8 cellular contexts compared by ENCODE assay signal in the genomic region with DNA sequence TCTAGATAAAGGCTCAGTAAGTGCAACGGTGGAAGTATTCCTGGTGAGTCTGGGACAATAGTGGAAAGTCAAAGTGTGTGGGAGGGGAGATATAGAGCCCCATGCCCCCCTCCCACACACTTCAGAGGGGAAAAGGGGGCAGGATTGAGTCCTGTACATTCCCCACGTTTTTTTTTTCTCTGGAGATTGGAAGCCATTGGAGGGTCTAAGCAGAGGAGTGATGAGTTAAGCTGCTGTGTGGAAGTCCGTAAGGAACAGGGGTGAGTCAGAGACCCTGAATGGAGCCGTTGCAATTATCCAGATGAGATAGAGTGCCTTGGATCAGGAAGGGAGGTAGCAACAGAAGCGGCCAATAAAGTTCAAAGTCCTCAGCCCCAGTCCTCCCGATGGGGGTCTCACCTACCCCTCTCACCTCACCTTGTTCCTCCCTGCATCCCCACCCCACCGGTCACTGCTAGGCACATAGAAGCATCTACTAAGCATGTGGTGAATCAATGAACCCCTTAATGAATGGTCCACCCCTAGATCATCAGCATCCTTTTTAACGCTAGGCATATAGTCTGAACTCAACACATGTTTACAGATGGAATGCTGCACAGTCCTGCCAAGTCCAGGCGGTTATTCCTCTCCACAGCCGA. TPM values are rescaled to one million over a fixed set of nuclear protein-coding genes. Genes with fewer than 3 reads are reported as not detected.
DNase-seq lines count a peak whose midpoint lies in the region; ATAC-seq, FAIRE-seq and TF ChIP-seq lines count a peak whose summit lies in the region.

No MANE protein-coding gene starts in this region.

- WGBS in HUES64, result 45% methylated on average over 10 of the region's 10 CpGs
- WGBS in suprapubic skin, result 35% methylated on average over 10 of the region's 10 CpGs

- peaks cover 17% of the 10 kb centered on the region; the same call in 1 of the 2 replicates for H3K36me3 ChIP-seq in HUES64 (ENCODE audit: insufficient read depth, low read length)
- H3K36me3 ChIP-seq in kidney (ENCODE audit: control insufficient read depth in 1 of 2, insufficient read depth in 2 of 2, low read length in 2 of 2), result no peaks in the 10 kb centered on the region
- H3K36me3 ChIP-seq in suprapubic skin, result peaks cover 21% of the 10 kb centered on the region

- in situ Hi-C loops in astrocyte of the cerebellum (cut with HindIII; ENCODE audit: low sequenced_read_pairs), result no loop called here

- TF ChIP-seq POLR2A in suprapubic skin (IDR thresholded peaks at IDR 0.05), result no peak

- H3K9ac ChIP-seq in HUES64 (ENCODE audit: low read depth, low read length) (peak overlapping the region; percentile 70), kidney (ENCODE audit: low read length in 2 of 2) (peak overlapping the region; percentile 77 to 83)

- H3K4me3 ChIP-seq in HUES64 (ENCODE audit: low read length) (peak overlapping the region; percentile 81), astrocyte of the cerebellum (ENCODE audit: low read depth, low read length) (peak overlapping the region; percentile 65), kidney (ENCODE audit: low read length in 2 of 2) (peak overlapping the region; percentile 79 to 95), suprapubic skin (peak overlapping the region; percentile 70)

- ATAC-seq in HG02840 (IDR thresholded peaks at IDR 0.05; ENCODE audit: low FRiP score, unreplicated experiment), result no peak

- H3K27me3 ChIP-seq in HUES64 (ENCODE audit: insufficient read depth, low read length) (no peaks in the 10 kb centered on the region), suprapubic skin (no peaks in the 10 kb centered on the region)

- TF ChIP-seq CTCF in astrocyte of the cerebellum (IDR thresholded peaks at IDR 0.05; ENCODE audit: low read depth, low read length, missing control alignments), result no peak
- TF ChIP-seq CTCF in kidney (IDR thresholded peaks at IDR 0.05; ENCODE audit: borderline replicate concordance, extremely low read depth, insufficient read depth), result no peak
- no peak for TF ChIP-seq CTCF in suprapubic skin (IDR thresholded peaks at IDR 0.05)

- no peak for TF ChIP-seq EP300 in suprapubic skin (IDR thresholded peaks at IDR 0.05)

- DNase-seq in ELF-1 (ENCODE audit: low read depth, low spot score), result peak; percentile 39
- DNase-seq in astrocyte of the cerebellum (ENCODE audit: low read depth), result peak; percentile 3
- no peak for DNase-seq in kidney
- no peak for DNase-seq in suprapubic skin (ENCODE audit: low spot score in 2 of 2)
- DNase-seq in NCI-H1105 (lab: John Stamatoyannopoulos, UW), result no peak
- DNase-seq in activated CD4-positive, alpha-beta T cell treated with anti-CD3 and anti-CD28 coated beads, Interleukin-2, amount 50 U/mL, for 4 hours, result no peak

- H3K27ac ChIP-seq in HUES64 (ENCODE audit: low read depth, low read length) (peak overlapping the region; percentile 69), kidney (ENCODE audit: low read depth in 2 of 2, low read length in 2 of 2) (peak overlapping the region; percentile 87 to 90), suprapubic skin (peak overlapping the region; percentile 85)

- FAIRE-seq in kidney (lab: Jason Lieb, UNC), result no peak

- H3K9me3 ChIP-seq in HUES64 (ENCODE audit: insufficient read depth, low read depth, low read length), result no peaks in the 10 kb centered on the region
- no peaks in the 10 kb centered on the region for H3K9me3 ChIP-seq in kidney (ENCODE audit: control insufficient read depth in 1 of 2, low read length in 2 of 2)
- H3K9me3 ChIP-seq in suprapubic skin, result no peaks in the 10 kb centered on the region

- intact Hi-C loops in kidney (cut with DNase I), result no loop called here

- H3K4me1 ChIP-seq in HUES64 (ENCODE audit: insufficient read depth, low read length) (peaks cover 10% of the 10 kb centered on the region; the same call in 1 of the 2 replicates), kidney (ENCODE audit: control insufficient read depth in 1 of 2, insufficient read depth in 1 of 2, low read depth in 1 of 2, low read length in 2 of 2) (peaks cover 10 to 11% of the 10 kb centered on the region in 2 donors), suprapubic skin (peaks cover 20% of the 10 kb centered on the region)

RNA-seq across cellular contexts. Expression of gene SLC9A8, which starts 0.7 kb away (rescaled TPM):
- polyA plus RNA-seq in HUES64 (2013, experiment 1 of 2), result 5.6 TPM
- polyA plus RNA-seq in HUES64 (2013, experiment 2 of 2), result 5.5 TPM
- total RNA-seq in kidney (22.4 TPM), suprapubic skin (10 to 100 TPM in 2 of 4 donors, 1 to 10 TPM in 2; 5.7 to 15.6 (median 9.2) TPM)
- polyA plus RNA-seq in kidney (ENCODE audit: insufficient read depth, low read depth, low replicate concordance), result 4.5 TPM

Comparison
In these comparisons a context has a peak if more than half of its experiments do, and no peak if none do; other contexts are left out.
1. DNase-seq: peak in ELF-1 (single experiment) and astrocyte of the cerebellum (single experiment); none in kidney (single experiment), suprapubic skin (0 of 2), NCI-H1105 (single experiment) and activated CD4-positive, alpha-beta T cell treated with anti-CD3 and anti-CD28 coated beads, Interleukin-2, amount 50 U/mL, for 4 hours (0 of 2).
2. Peak in every context shown above with its lines, with median percentiles within 50 percentile points of each other: H3K27ac ChIP-seq and H3K4me3 ChIP-seq.